Comparison of ENCODE assay signal across 10 cellular contexts in genomic region chr15:61083781-61084134, GRCh38.
"Had no signal": no experiment of that assay in that cellular context is flagged by ENCODE, and none has a peak within 500 bp of the region (broad histone marks: within the 10 kb centered on the region; RNA-seq: fewer than 3 reads in every experiment).

No MANE protein-coding gene starts in this region.

- H3K27me3 ChIP-seq: tibial nerve had no signal

- DNase-seq: activated CD4-positive, alpha-beta memory T cell treated with anti-CD3 and anti-CD28 coated beads for 36 hours; activated CD4-positive, alpha-beta T cell treated with anti-CD3 and anti-CD28 coated beads for 1 hour; activated gamma-delta T cell; activated T-cell treated with anti-CD3 and anti-CD28 coated beads, Interleukin-2, amount 50 U/mL, for 48 hours; dermis blood vessel endothelial cell; erythroblast; immature natural killer cell; small intestine; T-helper 9 cell had no signal

- H3K36me3 ChIP-seq: tibial nerve had no signal

- H3K4me3 ChIP-seq: tibial nerve had no signal

- H3K9me3 ChIP-seq: tibial nerve had no signal
